ENCODE assay signal across 8 cellular contexts in the genomic region with DNA sequence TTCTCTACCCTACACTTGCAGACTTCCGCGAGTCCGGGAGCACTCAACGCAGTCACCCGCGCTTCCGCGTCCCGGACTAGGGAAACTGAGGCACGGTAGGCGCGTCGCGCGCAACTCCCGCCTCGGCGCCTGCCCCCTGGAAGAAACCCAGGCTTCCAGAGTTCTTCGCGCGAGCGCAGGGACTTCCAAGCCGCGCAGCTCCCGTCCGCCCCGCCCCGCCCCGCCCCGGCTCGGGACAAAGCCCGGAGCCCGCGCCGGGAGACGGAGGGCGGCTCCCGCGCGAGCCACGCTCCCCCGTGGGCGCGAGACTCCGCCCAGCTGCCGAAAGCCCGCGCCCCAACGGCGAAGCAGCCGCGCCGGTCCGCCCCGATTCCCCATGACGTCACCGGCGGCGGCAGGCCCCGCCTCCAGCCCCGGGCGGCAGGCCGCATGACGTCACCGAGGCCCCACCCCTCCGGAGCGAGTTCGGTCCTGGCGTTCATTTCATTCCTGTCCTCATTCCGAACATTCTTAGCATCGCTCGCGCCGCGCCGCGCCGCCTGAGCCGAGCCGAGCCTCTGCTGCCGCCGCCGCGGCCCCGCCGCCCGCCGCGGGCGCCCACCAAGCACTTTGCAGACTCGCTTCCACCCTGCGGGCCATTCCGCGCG. TPM values are rescaled to one million over a fixed set of nuclear protein-coding genes. Genes with fewer than 3 reads are reported as not detected.
DNase-seq lines count a peak whose midpoint lies in the region; ATAC-seq, FAIRE-seq and TF ChIP-seq lines count a peak whose summit lies in the region.

A gene (plus strand): TSS at position 498 of the 647 bp plus-strand sequence.

- no peak for TF ChIP-seq CTCF in chondrocyte (IDR thresholded peaks at IDR 0.05)
- TF ChIP-seq CTCF in kidney (IDR thresholded peaks at IDR 0.05; ENCODE audit: borderline replicate concordance, extremely low read depth, insufficient read depth): no peak

- no peak within 1 kb of the TSS for H2AFZ ChIP-seq in Karpas-422 (ENCODE audit: low read length)

- no peaks in the 10 kb centered on the region for H3K9me2 ChIP-seq in Karpas-422 (replicated peaks; ENCODE audit: insufficient read depth, low read length)

- FAIRE-seq in kidney (lab: Jason Lieb, UNC): no peak

- peak within 1 kb of the TSS; percentile 78 to 81 for H3K4me3 ChIP-seq in kidney (ENCODE audit: low read length in 2 of 2)
- H3K4me3 ChIP-seq in Karpas-422 (ENCODE audit: low read length): no peak within 1 kb of the TSS

- H4K20me1 ChIP-seq in Karpas-422 (ENCODE audit: insufficient read depth, low read depth, low read length): no peaks in the 10 kb centered on the region

- peak within 1 kb of the TSS; percentile 97 for H3K27ac Mint-ChIP-seq in chondrocyte (ENCODE audit: unreplicated experiment)

- DNase-seq in NCI-H2196 (lab: John Stamatoyannopoulos, UW; ENCODE audit: unreplicated experiment) (peak; percentile 96), chondrocyte (ENCODE audit: low spot score) (peak; percentile 99), kidney (peak; percentile 99), Karpas-422 (no peak)
- peak; percentile 84 to 85 for DNase-seq in activated CD4-positive, alpha-beta T cell treated with anti-CD3 and anti-CD28 coated beads for 4 hours
- peak; percentile 88 for DNase-seq in stimulated activated CD4-positive, alpha-beta T cell treated with anti-CD3 and anti-CD28 coated beads, Interleukin-12 subunit alpha, Interleukin-12 subunit beta, amount 100 ng/mL, for 4 hours

- ATAC-seq in GM18519 (IDR thresholded peaks at IDR 0.05; ENCODE audit: low FRiP score, unreplicated experiment) (peak; percentile 77), HG03064 (IDR thresholded peaks at IDR 0.05; ENCODE audit: low read depth, unreplicated experiment) (peak; percentile 79)

- H3K4me2 ChIP-seq in Karpas-422 (ENCODE audit: low read depth, low read length, poor library complexity, severe bottlenecking): no peak within 1 kb of the TSS

- H3K9ac ChIP-seq in kidney (ENCODE audit: low read length in 2 of 2) (peak within 1 kb of the TSS; percentile 78 to 81), Karpas-422 (ENCODE audit: low read length) (no peak within 1 kb of the TSS)

- no peaks in the 10 kb centered on the region for H3K36me3 Mint-ChIP-seq in chondrocyte (ENCODE audit: low read depth)

- no peaks in the 10 kb centered on the region for H3K27me3 Mint-ChIP-seq in chondrocyte (ENCODE audit: low read depth)

- H3K9me3 ChIP-seq in kidney (ENCODE audit: control insufficient read depth in 1 of 2, low read length in 2 of 2): no peaks in the 10 kb centered on the region
- H3K9me3 ChIP-seq in Karpas-422 (ENCODE audit: low read length): no peaks in the 10 kb centered on the region

- H3K4me1 Mint-ChIP-seq in chondrocyte (ENCODE audit: low read depth): peaks cover 39% of the 10 kb centered on the region

- H3K4me3 Mint-ChIP-seq in chondrocyte (ENCODE audit: unreplicated experiment): peak within 1 kb of the TSS; percentile 89

- H3K79me2 ChIP-seq in Karpas-422 (ENCODE audit: low read length): no peaks in the 10 kb centered on the region

- no peaks in the 10 kb centered on the region for H3K9me3 Mint-ChIP-seq in chondrocyte (ENCODE audit: low read depth)

- H3K27me3 ChIP-seq in Karpas-422 (ENCODE audit: low read length): no peaks in the 10 kb centered on the region

- peak within 1 kb of the TSS; percentile 86 to 92 for H3K27ac ChIP-seq in kidney (ENCODE audit: low read depth in 2 of 2, low read length in 2 of 2)
- H3K27ac ChIP-seq in Karpas-422 (ENCODE audit: low read length): no peak within 1 kb of the TSS

- intact Hi-C loops in kidney (cut with DNase I): no loop called here

- H3K4me1 ChIP-seq in kidney (ENCODE audit: control insufficient read depth in 1 of 2, insufficient read depth in 1 of 2, low read depth in 1 of 2, low read length in 2 of 2) (peaks cover 5 to 18% of the 10 kb centered on the region in 2 donors), Karpas-422 (ENCODE audit: low read length) (no peaks in the 10 kb centered on the region)

- no peaks in the 10 kb centered on the region for H3K36me3 ChIP-seq in kidney (ENCODE audit: control insufficient read depth in 1 of 2, insufficient read depth in 2 of 2, low read length in 2 of 2)
- no peaks in the 10 kb centered on the region for H3K36me3 ChIP-seq in Karpas-422 (ENCODE audit: insufficient read depth, low read length)

RNA-seq across cellular contexts. Expression of the gene that starts here (rescaled TPM):
- 128 to 137 TPM (median 135 TPM) in 3 replicates for total RNA-seq in chondrocyte
- total RNA-seq in kidney: 77.2 TPM
- 7.6 TPM for polyA plus RNA-seq in kidney (ENCODE audit: insufficient read depth, low read depth, low replicate concordance)
- total RNA-seq in Karpas-422 (2014; rRNA removed; shearing (Covaris generic); ENCODE audit: low replicate concordance): 0.18 TPM in 1 of 2 replicates, not detected in the other

Comparison
In these comparisons a context has a peak if more than half of its experiments do, and no peak if none do; other contexts are left out.
1. RNA of the gene that starts here (total RNA-seq): 128 to 137 TPM in chondrocyte and 77.2 TPM in kidney (single experiment); 0.18 TPM in Karpas-422; every median in the first group is over 10 times any median in the second.